Comparison of ENCODE assay signal across 8 cellular contexts in the genomic region with DNA sequence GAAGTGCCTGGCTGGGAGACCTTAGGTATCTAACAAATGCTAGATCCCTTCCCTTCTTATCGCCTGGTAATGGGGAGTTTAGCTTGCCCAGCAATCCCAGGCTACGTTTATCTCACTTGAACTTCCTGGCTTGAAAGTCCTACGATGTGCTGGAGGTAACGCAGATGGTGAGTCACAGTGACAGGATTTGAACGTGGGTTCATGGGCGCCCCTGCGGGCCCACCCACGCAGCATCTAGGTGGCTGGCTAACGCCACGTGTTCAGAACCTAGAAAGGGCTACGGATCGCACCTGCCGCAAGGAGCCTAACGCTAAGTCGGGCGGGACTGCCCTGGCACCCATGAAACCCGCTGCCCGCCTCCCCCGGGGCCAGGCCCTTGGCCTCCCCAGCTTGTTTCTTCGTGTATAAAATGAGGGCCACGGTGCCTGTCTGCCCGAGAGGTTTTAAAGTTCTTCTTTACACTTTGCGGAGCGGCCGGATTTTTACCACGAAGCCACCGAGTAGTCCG. TPM values are rescaled to one million over a fixed set of nuclear protein-coding genes. Genes with fewer than 3 reads are reported as not detected.
A peak's percentile ranks its signal among the peaks of the same experiment; 100 is the strongest.
DNase-seq lines count a peak whose midpoint lies in the region; ATAC-seq and TF ChIP-seq lines count a peak whose summit lies in the region.

No MANE protein-coding gene starts in this region.

- no peak overlapping the region for H2BK120ac ChIP-seq in mesendoderm (ENCODE audit: low read depth, low read length)

- H4K8ac ChIP-seq in mesendoderm (ENCODE audit: low read depth, low read length): no peak overlapping the region

- H3K79me1 ChIP-seq in mesendoderm (ENCODE audit: low read length): peaks cover 11% of the 10 kb centered on the region

- H3K4me1 ChIP-seq in GM23338 (ENCODE audit: insufficient read depth) (peaks cover 49% of the 10 kb centered on the region), Loucy (ENCODE audit: insufficient read depth, low read length, poor library complexity, severe bottlenecking) (peaks cover 29% of the 10 kb centered on the region), mesendoderm (ENCODE audit: control insufficient read depth, low read depth, low read length) (peaks cover 15% of the 10 kb centered on the region)

- peak overlapping the region; percentile 83 for H3K56ac ChIP-seq in mesendoderm (ENCODE audit: low read length)

- H3K36me3 Mint-ChIP-seq in GM23338 (ENCODE audit: low read depth): no peaks in the 10 kb centered on the region; the same call in 2 of the 3 replicates

- WGBS in mesendoderm (ENCODE audit: extremely low coverage, insufficient coverage, low lambda C conversion rate): no CpG with 5 or more reads among the region's 28 CpGs

- intact Hi-C loops in dorsolateral prefrontal cortex (cut with DNase I): loop anchor here (1.0 to 10.0 kb wide), 4 partner anchors 17 to 219 kb away; no protein-coding TSS in a partner anchor

- no peaks in the 10 kb centered on the region; the same call in 1 of the 2 replicates for H3K36me3 ChIP-seq in GM23338 (ENCODE audit: insufficient read depth)
- no peaks in the 10 kb centered on the region for H3K36me3 ChIP-seq in Loucy (ENCODE audit: insufficient read depth, low read length)
- H3K36me3 ChIP-seq in mesendoderm (ENCODE audit: control insufficient read depth, insufficient read depth, low read length): no peaks in the 10 kb centered on the region

- H3K27me3 ChIP-seq in GM23338 (ENCODE audit: insufficient read depth) (peaks cover 96% of the 10 kb centered on the region), Loucy (ENCODE audit: insufficient read depth, low read length, poor library complexity, severe bottlenecking) (no peaks in the 10 kb centered on the region), dorsolateral prefrontal cortex (peaks cover 0 to 5% (median 0%) of the 10 kb centered on the region in 45 donors), mesendoderm (ENCODE audit: insufficient read depth, low read length, poor library complexity) (peaks cover 3% of the 10 kb centered on the region)

- peaks cover 59% of the 10 kb centered on the region for H3K4me1 Mint-ChIP-seq in GM23338

- H3K9ac ChIP-seq in Loucy (ENCODE audit: low read depth, low read length, poor library complexity, severe bottlenecking) (peak overlapping the region; percentile 60), mesendoderm (ENCODE audit: low read length) (peak overlapping the region; percentile 38)

- no peaks in the 10 kb centered on the region for H3K9me3 Mint-ChIP-seq in GM23338

- H2AK5ac ChIP-seq in mesendoderm (ENCODE audit: low read length): no peak overlapping the region

- H2AFZ ChIP-seq in GM23338 (peak overlapping the region; percentile 48; the same call in 1 of the 2 replicates), Loucy (ENCODE audit: low read length) (peak overlapping the region; percentile 88)

- no peaks in the 10 kb centered on the region for H3K9me3 ChIP-seq in Loucy (ENCODE audit: insufficient read depth, low read depth, low read length)

- H3K4me2 ChIP-seq in GM23338 (peak overlapping the region; percentile 97), Loucy (ENCODE audit: low read depth, low read length, poor library complexity, severe bottlenecking) (peak overlapping the region; percentile 91), mesendoderm (ENCODE audit: low read length) (peak overlapping the region; percentile 73)

- peak overlapping the region; percentile 78 for H3K4me3 Mint-ChIP-seq in GM23338

- peak overlapping the region; percentile 65 for H3K18ac ChIP-seq in mesendoderm (ENCODE audit: low read length)

- no peak overlapping the region for H2BK15ac ChIP-seq in mesendoderm (replicated peaks; ENCODE audit: low read depth)

- H3K27ac ChIP-seq in GM23338 (ENCODE audit: low read depth): no peak overlapping the region
- H3K27ac ChIP-seq in dorsolateral prefrontal cortex: peak overlapping the region; percentile 48 to 96 (median 90)
- peak overlapping the region; percentile 47 for H3K27ac ChIP-seq in mesendoderm (ENCODE audit: low read depth, low read length)

- H3K9me2 ChIP-seq in GM23338 (ENCODE audit: insufficient read depth) (no peaks in the 10 kb centered on the region), Loucy (replicated peaks; ENCODE audit: low read depth, low read length) (no peaks in the 10 kb centered on the region)

- H3K79me2 ChIP-seq in GM23338 (replicated peaks; ENCODE audit: insufficient read depth): no peaks in the 10 kb centered on the region; the same call in 1 of the 2 replicates
- H3K79me2 ChIP-seq in Loucy (ENCODE audit: insufficient read depth, low read length): peaks cover 40% of the 10 kb centered on the region
- H3K79me2 ChIP-seq in mesendoderm (ENCODE audit: control insufficient read depth, insufficient read depth, low read length): peaks cover 18% of the 10 kb centered on the region

- H3F3A ChIP-seq in GM23338 (replicated peaks; ENCODE audit: low read depth) (peaks cover 14% of the 10 kb centered on the region), Loucy (ENCODE audit: low read depth) (no peaks in the 10 kb centered on the region)

- H3K27ac Mint-ChIP-seq in GM23338: no peak overlapping the region

- TF ChIP-seq CTCF in GM23338 (conservative IDR thresholded peaks at IDR 0.05; ENCODE audit: low read depth in 2 of 2): no peak
- TF ChIP-seq CTCF in Loucy (conservative IDR thresholded peaks at IDR 0.05; ENCODE audit: low read length): no peak; the same call in 1 of the 2 replicates
- no peak for TF ChIP-seq CTCF in dorsolateral prefrontal cortex (IDR thresholded peaks at IDR 0.05 in 54 of 56, conservative IDR thresholded peaks at IDR 0.05 in 2 of 56; ENCODE audit: low read depth in 1 of 56, partially characterized antibody in 56 of 56)

- H3K4me3 ChIP-seq in GM23338: peak overlapping the region; percentile 76
- peak overlapping the region; percentile 76 for H3K4me3 ChIP-seq in Loucy (ENCODE audit: low read length, poor library complexity, severe bottlenecking)
- peak overlapping the region; percentile 55 to 88 (median 78) for H3K4me3 ChIP-seq in dorsolateral prefrontal cortex
- H3K4me3 ChIP-seq in mesendoderm (ENCODE audit: low read length): peak overlapping the region; percentile 67

- peaks cover 70% of the 10 kb centered on the region for H3K27me3 Mint-ChIP-seq in GM23338 (ENCODE audit: insufficient read depth, low read depth, poor library complexity)

- ATAC-seq in GM23338: peak; percentile 66

- no peak overlapping the region for H4K5ac ChIP-seq in mesendoderm (ENCODE audit: low read length)

- H3K4ac ChIP-seq in mesendoderm (ENCODE audit: low read depth, low read length): peak overlapping the region; percentile 26

- H3K23ac ChIP-seq in mesendoderm (ENCODE audit: low read length): peak overlapping the region; percentile 51

- DNase-seq in GDM1 (lab: John Stamatoyannopoulos, UW) (peak; percentile 35), GM23338 (ENCODE audit: low spot score) (peak; percentile 86), dorsolateral prefrontal cortex (peak in 5 of 10 donors; percentile 34 to 65 (median 48)), mesendoderm (peak; percentile 93), HuH-7 (ENCODE audit: low spot score) (no peak)
- DNase-seq in activated CD4-positive, alpha-beta T cell treated with anti-CD3 and anti-CD28 coated beads for 48 hours: peak; percentile 91
- peak; percentile 67 to 80 for DNase-seq in stimulated activated CD8-positive, alpha-beta memory T cell treated with anti-CD3 and anti-CD28 coated beads, Interleukin-2, amount 100 ng/mL, for 1 hour (ENCODE audit: low read depth in 2 of 2)

- H4K20me1 ChIP-seq in GM23338 (replicated peaks; ENCODE audit: insufficient read depth): peaks cover 35% of the 10 kb centered on the region
- peaks cover 32% of the 10 kb centered on the region for H4K20me1 ChIP-seq in Loucy (ENCODE audit: insufficient read depth, low read length, poor library complexity, severe bottlenecking)

- no peak overlapping the region for H2BK5ac ChIP-seq in mesendoderm (ENCODE audit: low read length)

TF ChIP-seq in GM23338, 12 proteins besides CTCF, POLR2A, EP300 and RAD21:
- no peak for TF ChIP-seq EZH2phosphoT487 (IDR thresholded peaks at IDR 0.05; ENCODE audit: unreplicated experiment)
- TF ChIP-seq ZNF114 (CRISPR knock-in tag; IDR thresholded peaks at IDR 0.05): no peak
- no peak for TF ChIP-seq JUNB (IDR thresholded peaks at IDR 0.05; ENCODE audit: unreplicated experiment)

RNA-seq across cellular contexts. Expression of gene USP3, which starts 0.6 kb away (rescaled TPM):
- total RNA-seq in GM23338 (2014; rRNA removed; shearing (Covaris generic)): 9.7 and 22.5 TPM in 2 replicates
- polyA plus RNA-seq in GM23338 (2016; fragmentation: Nextera tagmentation; extraction: Ambion mirVana): 7.6 and 9.9 TPM in 2 replicates
- 10 to 100 TPM; 11.5 to 36.2 (median 21.9) TPM for total RNA-seq in dorsolateral prefrontal cortex
- 10.3 TPM for polyA plus RNA-seq in mesendoderm (2013, experiment 1 of 2)
- 9.1 TPM for polyA plus RNA-seq in mesendoderm (2013, experiment 2 of 2)
